8 cellular contexts compared by ENCODE assay signal in genomic region chr19:58558623-58559274, GRCh38. TPM values are rescaled to one million over a fixed set of nuclear protein-coding genes. Genes with fewer than 3 reads are reported as not detected.
DNase-seq lines count a peak whose midpoint lies in the region; ATAC-seq lines count a peak whose summit lies in the region.

No MANE protein-coding gene starts in this region.

- H3K36me3 Mint-ChIP-seq in activated CD4-positive, alpha-beta T cell treated with anti-CD3 and anti-CD28 coated beads, Interleukin-2, amount 10 ng/mL, durations not matched to agents 24 days and 14 days (ENCODE audit: low read depth): peaks cover 52% of the 10 kb centered on the region

- peaks cover 30% of the 10 kb centered on the region for H3K79me1 ChIP-seq in mesenchymal stem cell (replicated peaks; ENCODE audit: low read length, poor library complexity, severe bottlenecking)

- H3K4ac ChIP-seq in mesenchymal stem cell (ENCODE audit: low read depth in 1 of 2, low read length in 2 of 2): peak overlapping the region; percentile 99 to 100

- peak overlapping the region; percentile 96 for H2BK15ac ChIP-seq in mesenchymal stem cell (ENCODE audit: low read depth, poor library complexity, severe bottlenecking)

- H3K9me3 Mint-ChIP-seq in activated CD4-positive, alpha-beta T cell treated with anti-CD3 and anti-CD28 coated beads, Interleukin-2, amount 10 ng/mL, durations not matched to agents 24 days and 14 days: no peaks in the 10 kb centered on the region

- H4K91ac ChIP-seq in mesenchymal stem cell (ENCODE audit: low read length): peak overlapping the region; percentile 100

- peak overlapping the region in 1 of 2 experiments; percentile 81 for H2BK12ac ChIP-seq in mesenchymal stem cell (ENCODE audit: low read length in 2 of 2)

- H3K4me3 Mint-ChIP-seq in activated CD4-positive, alpha-beta T cell treated with anti-CD3 and anti-CD28 coated beads, Interleukin-2, amount 10 ng/mL, durations not matched to agents 24 days and 14 days: peak overlapping the region; percentile 96

- H3K27ac ChIP-seq in ectodermal cell (ENCODE audit: insufficient read depth, low read depth, low read length, poor library complexity, severe bottlenecking): peak overlapping the region; percentile 99
- peak overlapping the region; percentile 99 for H3K27ac ChIP-seq in mesenchymal stem cell (ENCODE audit: low read length, poor library complexity, severe bottlenecking)

- H2AFZ ChIP-seq in mesenchymal stem cell (ENCODE audit: low read depth, low read length): peak overlapping the region; percentile 81

- peak overlapping the region in 1 of 2 experiments; percentile 100 for H3K14ac ChIP-seq in mesenchymal stem cell (ENCODE audit: low read length in 2 of 2)

- H3K4me1 ChIP-seq in ectodermal cell (ENCODE audit: control insufficient read depth, insufficient read depth, low read length) (peaks cover 36% of the 10 kb centered on the region), mesenchymal stem cell (ENCODE audit: control insufficient read depth, insufficient read depth, low read depth, low read length) (peaks cover 47% of the 10 kb centered on the region)

- no peaks in the 10 kb centered on the region for H3K27me3 Mint-ChIP-seq in activated CD4-positive, alpha-beta T cell treated with anti-CD3 and anti-CD28 coated beads, Interleukin-2, amount 10 ng/mL, durations not matched to agents 24 days and 14 days

- WGBS in ectodermal cell, 2 experiments: 0% methylated on average over 76 of the region's 76 CpGs
- WGBS in mesenchymal stem cell: under 1% methylated on average over 64 of the region's 76 CpGs

- peak overlapping the region in 1 of 2 experiments; percentile 98 for H3K23ac ChIP-seq in mesenchymal stem cell (ENCODE audit: low read length in 2 of 2)

- intact Hi-C loops in activated CD4-positive, alpha-beta T cell treated with anti-CD3 and anti-CD28 coated beads, Interleukin-2, amount 10 ng/mL, durations not matched to agents 24 days and 14 days (cut with micrococcal nuclease): loop anchor here (1.0 kb wide), 3 partner anchors 14 to 44 kb away; partner anchors contain the start of genes MZF1 and TRIM28

- no peaks in the 10 kb centered on the region for H3K9me3 ChIP-seq in ectodermal cell (ENCODE audit: control insufficient read depth, low read length)
- H3K9me3 ChIP-seq in mesenchymal stem cell (ENCODE audit: control insufficient read depth, low read length): no peaks in the 10 kb centered on the region

- H2BK120ac ChIP-seq in mesenchymal stem cell (ENCODE audit: low read depth, low read length): peak overlapping the region; percentile 90

- peak overlapping the region; percentile 100 for H3K9ac ChIP-seq in mesenchymal stem cell (ENCODE audit: low read length)

- peak overlapping the region; percentile 90 for H2BK5ac ChIP-seq in mesenchymal stem cell (ENCODE audit: low read depth, low read length, poor library complexity, severe bottlenecking)

- H2AK5ac ChIP-seq in mesenchymal stem cell (ENCODE audit: low read length, severe bottlenecking): peak overlapping the region; percentile 90

- DNase-seq in ACHN (peak; percentile 96), GM19240 (ENCODE audit: insufficient read length, low spot score) (peak; percentile 85), mesenchymal stem cell (peak; percentile 98), occipital lobe (lab: John Stamatoyannopoulos, UW) (no peak)
- peak; percentile 100 for DNase-seq in activated CD4-positive, alpha-beta T cell treated with anti-CD3 and anti-CD28 coated beads, Interleukin-2, amount 10 ng/mL, durations not matched to agents 24 days and 14 days
- peak; percentile 97 for DNase-seq in stimulated activated CD8-positive, alpha-beta memory T cell treated with anti-CD3 and anti-CD28 coated beads, Interleukin-15, amount 100 ng/mL, for 24 hours (ENCODE audit: low read depth)

- H3K18ac ChIP-seq in mesenchymal stem cell (ENCODE audit: low read depth in 1 of 2, low read length in 2 of 2): peak overlapping the region; percentile 100

- H3K36me3 ChIP-seq in ectodermal cell (ENCODE audit: control insufficient read depth, insufficient read depth, low read length) (peaks cover 17% of the 10 kb centered on the region), mesenchymal stem cell (ENCODE audit: control insufficient read depth in 1 of 2, insufficient read depth in 2 of 2, low read depth in 1 of 2, low read length in 2 of 2) (peaks cover 15 to 40% of the 10 kb centered on the region in 2 experiments)

- peak; percentile 46 for ATAC-seq in HG03460 (IDR thresholded peaks at IDR 0.05; ENCODE audit: unreplicated experiment)

- H3K27me3 ChIP-seq in ectodermal cell (ENCODE audit: control insufficient read depth, insufficient read depth, low read length, poor library complexity, severe bottlenecking) (peaks cover 25% of the 10 kb centered on the region), mesenchymal stem cell (ENCODE audit: control insufficient read depth in 1 of 2, insufficient read depth in 1 of 2, low read length in 2 of 2) (no peaks in the 10 kb centered on the region)

- H3K4me3 ChIP-seq in ectodermal cell (ENCODE audit: insufficient read depth, low read depth, low read length): peak overlapping the region; percentile 64
- peak overlapping the region; percentile 87 to 99 for H3K4me3 ChIP-seq in mesenchymal stem cell (ENCODE audit: insufficient read depth in 1 of 2, low read depth in 1 of 2, low read length in 2 of 2)

- in situ Hi-C loops in ACHN (cut with HindIII; ENCODE audit: low pct_ligation_motif_present, low pct_unique_long_range_greater_than_20kb, low sequenced_read_pairs): no loop called here

- H3K4me1 Mint-ChIP-seq in activated CD4-positive, alpha-beta T cell treated with anti-CD3 and anti-CD28 coated beads, Interleukin-2, amount 10 ng/mL, durations not matched to agents 24 days and 14 days: peaks cover 64% of the 10 kb centered on the region

- H4K8ac ChIP-seq in mesenchymal stem cell (ENCODE audit: low read length): peak overlapping the region; percentile 99

- peak overlapping the region; percentile 89 for H3K4me2 ChIP-seq in mesenchymal stem cell (ENCODE audit: low read length, poor library complexity, severe bottlenecking)

- peak overlapping the region; percentile 98 for H3K27ac Mint-ChIP-seq in activated CD4-positive, alpha-beta T cell treated with anti-CD3 and anti-CD28 coated beads, Interleukin-2, amount 10 ng/mL, durations not matched to agents 24 days and 14 days

RNA-seq across cellular contexts. Expression of gene UBE2M, which starts 0.3 kb away (rescaled TPM):
- 161 and 175 TPM in 2 replicates for total RNA-seq in activated CD4-positive, alpha-beta T cell treated with anti-CD3 and anti-CD28 coated beads, Interleukin-2, amount 10 ng/mL, durations not matched to agents 24 days and 14 days
- 105 TPM for polyA plus RNA-seq in ectodermal cell (2013, experiment 1 of 4)
- polyA plus RNA-seq in ectodermal cell (2013, experiment 2 of 4): 105 TPM
- 86.3 TPM for polyA plus RNA-seq in ectodermal cell (2013, experiment 3 of 4)
- polyA plus RNA-seq in ectodermal cell (2013, experiment 4 of 4): 90.7 TPM
- polyA plus RNA-seq in mesenchymal stem cell (2013, experiment 1 of 2): 81.0 TPM
- polyA plus RNA-seq in mesenchymal stem cell (2013, experiment 2 of 2): 78.3 TPM
- total RNA-seq in occipital lobe: 45.5 TPM

RNA-seq across cellular contexts. Expression of gene CHMP2A, which starts 3.8 kb away (rescaled TPM):
- 108 and 114 TPM in 2 replicates for total RNA-seq in activated CD4-positive, alpha-beta T cell treated with anti-CD3 and anti-CD28 coated beads, Interleukin-2, amount 10 ng/mL, durations not matched to agents 24 days and 14 days
- 109 TPM for polyA plus RNA-seq in ectodermal cell (2013, experiment 1 of 4)
- polyA plus RNA-seq in ectodermal cell (2013, experiment 2 of 4): 111 TPM
- 106 TPM for polyA plus RNA-seq in ectodermal cell (2013, experiment 3 of 4)
- polyA plus RNA-seq in ectodermal cell (2013, experiment 4 of 4): 125 TPM
- 148 TPM for polyA plus RNA-seq in mesenchymal stem cell (2013, experiment 1 of 2)
- 144 TPM for polyA plus RNA-seq in mesenchymal stem cell (2013, experiment 2 of 2)
- 47.7 TPM for total RNA-seq in occipital lobe

RNA-seq across cellular contexts. Expression of gene MZF1, which starts 14.4 kb away (rescaled TPM):
- total RNA-seq in activated CD4-positive, alpha-beta T cell treated with anti-CD3 and anti-CD28 coated beads, Interleukin-2, amount 10 ng/mL, durations not matched to agents 24 days and 14 days: 21.6 and 23.7 TPM in 2 replicates
- polyA plus RNA-seq in ectodermal cell (2013, experiment 1 of 4): 27.4 TPM
- polyA plus RNA-seq in ectodermal cell (2013, experiment 2 of 4): 29.9 TPM
- polyA plus RNA-seq in ectodermal cell (2013, experiment 3 of 4): 23.0 TPM
- polyA plus RNA-seq in ectodermal cell (2013, experiment 4 of 4): 26.1 TPM
- 9.8 TPM for polyA plus RNA-seq in mesenchymal stem cell (2013, experiment 1 of 2)
- 8.9 TPM for polyA plus RNA-seq in mesenchymal stem cell (2013, experiment 2 of 2)
- total RNA-seq in occipital lobe: 13.1 TPM

RNA-seq across cellular contexts. Expression of gene TRIM28, which starts 14.9 kb away (rescaled TPM):
- 689 and 698 TPM in 2 replicates for total RNA-seq in activated CD4-positive, alpha-beta T cell treated with anti-CD3 and anti-CD28 coated beads, Interleukin-2, amount 10 ng/mL, durations not matched to agents 24 days and 14 days
- polyA plus RNA-seq in ectodermal cell (2013, experiment 1 of 4): 1,177 TPM
- polyA plus RNA-seq in ectodermal cell (2013, experiment 2 of 4): 1,248 TPM
- 686 TPM for polyA plus RNA-seq in ectodermal cell (2013, experiment 3 of 4)
- polyA plus RNA-seq in ectodermal cell (2013, experiment 4 of 4): 770 TPM
- polyA plus RNA-seq in mesenchymal stem cell (2013, experiment 1 of 2): 229 TPM
- 226 TPM for polyA plus RNA-seq in mesenchymal stem cell (2013, experiment 2 of 2)
- total RNA-seq in occipital lobe: 276 TPM

RNA-seq across cellular contexts. Expression of gene ZBTB45, which starts 39.1 kb away (rescaled TPM):
- 16.8 and 17.5 TPM in 2 replicates for total RNA-seq in activated CD4-positive, alpha-beta T cell treated with anti-CD3 and anti-CD28 coated beads, Interleukin-2, amount 10 ng/mL, durations not matched to agents 24 days and 14 days
- 19.6 TPM for polyA plus RNA-seq in ectodermal cell (2013, experiment 1 of 4)
- 18.5 TPM for polyA plus RNA-seq in ectodermal cell (2013, experiment 2 of 4)
- 18.4 TPM for polyA plus RNA-seq in ectodermal cell (2013, experiment 3 of 4)
- 18.6 TPM for polyA plus RNA-seq in ectodermal cell (2013, experiment 4 of 4)
- polyA plus RNA-seq in mesenchymal stem cell (2013, experiment 1 of 2): 12.3 TPM
- polyA plus RNA-seq in mesenchymal stem cell (2013, experiment 2 of 2): 12.7 TPM
- total RNA-seq in occipital lobe: 5.0 TPM
